In genomic region chrY:12662745-12663576, GRCh38 we compare ENCODE assay signal across 9 cellular contexts. TPM values are rescaled to one million over a fixed set of nuclear protein-coding genes. Genes with fewer than 3 reads are reported as not detected.
A peak's percentile ranks its signal among the peaks of the same experiment; 100 is the strongest.
DNase-seq lines count a peak whose midpoint lies in the region; ATAC-seq and TF ChIP-seq lines count a peak whose summit lies in the region.
"Had no signal": no experiment of that assay in that cellular context is flagged by ENCODE, and none has a peak within 500 bp of the region (broad histone marks: within the 10 kb centered on the region; RNA-seq: fewer than 3 reads in every experiment).

No MANE protein-coding gene starts in this region.

- peak overlapping the region; percentile 97 for H3K27ac Mint-ChIP-seq in activated T-helper 1 cell treated with anti-CD3 and anti-CD28 coated beads, Interleukin-12 subunit alpha, Interleukin-12 subunit beta, Interleukin-2, Interleukin-4 antibody, amounts not matched to agents 30 ng/mL and 10 ng/mL and 1 ng/mL, durations not matched to agents 14 hours and 24 hours and 36 hours

- 0 to 1% methylated on average over 17 to 38 of the region's 40 CpGs for WGBS in thyroid gland, 2 donors

- peak overlapping the region in 1 of 3 donors; percentile 60 for H3K4me3 ChIP-seq in thyroid gland (replicated peaks in 1 of 3)

- H3K27ac ChIP-seq in thyroid gland: peak overlapping the region in 1 of 3 donors; percentile 66

- intact Hi-C loops in activated T-helper 1 cell treated with anti-CD3 and anti-CD28 coated beads, Interleukin-12 subunit alpha, Interleukin-12 subunit beta, Interleukin-2, Interleukin-4 antibody, amounts not matched to agents 30 ng/mL and 10 ng/mL and 1 ng/mL, durations not matched to agents 14 hours and 24 hours and 36 hours (cut with micrococcal nuclease): loop anchor here (1.0 to 10.0 kb wide), 8 partner anchors 36 to 1682 kb away; partner anchors contain the start of genes DDX3Y, TMSB4Y and UTY
- intact Hi-C loops in thyroid gland (cut with DNase I): no loop called here

- no peaks in the 10 kb centered on the region for H3K9me3 Mint-ChIP-seq in activated T-helper 1 cell treated with anti-CD3 and anti-CD28 coated beads, Interleukin-12 subunit alpha, Interleukin-12 subunit beta, Interleukin-2, Interleukin-4 antibody, amounts not matched to agents 30 ng/mL and 10 ng/mL and 1 ng/mL, durations not matched to agents 14 hours and 24 hours and 36 hours

- no peaks in the 10 kb centered on the region for H3K27me3 Mint-ChIP-seq in activated T-helper 1 cell treated with anti-CD3 and anti-CD28 coated beads, Interleukin-12 subunit alpha, Interleukin-12 subunit beta, Interleukin-2, Interleukin-4 antibody, amounts not matched to agents 30 ng/mL and 10 ng/mL and 1 ng/mL, durations not matched to agents 14 hours and 24 hours and 36 hours (ENCODE audit: insufficient read depth)

- H3K36me3 Mint-ChIP-seq in activated T-helper 1 cell treated with anti-CD3 and anti-CD28 coated beads, Interleukin-12 subunit alpha, Interleukin-12 subunit beta, Interleukin-2, Interleukin-4 antibody, amounts not matched to agents 30 ng/mL and 10 ng/mL and 1 ng/mL, durations not matched to agents 14 hours and 24 hours and 36 hours (ENCODE audit: low read depth): peaks cover 17% of the 10 kb centered on the region

- no peaks in the 10 kb centered on the region for H3K36me3 ChIP-seq in thyroid gland

- H3K4me3 Mint-ChIP-seq in activated T-helper 1 cell treated with anti-CD3 and anti-CD28 coated beads, Interleukin-12 subunit alpha, Interleukin-12 subunit beta, Interleukin-2, Interleukin-4 antibody, amounts not matched to agents 30 ng/mL and 10 ng/mL and 1 ng/mL, durations not matched to agents 14 hours and 24 hours and 36 hours: peak overlapping the region; percentile 98

- no peak for TF ChIP-seq CTCF in thyroid gland (IDR thresholded peaks at IDR 0.05)

- no peaks in the 10 kb centered on the region for H3K27me3 ChIP-seq in thyroid gland

- DNase-seq in GM03348 (ENCODE audit: low spot score): peak; percentile 18
- peak; percentile 8 for DNase-seq in activated T-helper 1 cell treated with anti-CD3 and anti-CD28 coated beads, Interleukin-12 subunit alpha, Interleukin-12 subunit beta, Interleukin-2, Interleukin-4 antibody, amounts not matched to agents 30 ng/mL and 10 ng/mL and 1 ng/mL, durations not matched to agents 14 hours and 24 hours and 36 hours (ENCODE audit: low spot score)
- DNase-seq in left kidney (ENCODE audit: low read depth, low spot score): peak; percentile 86
- DNase-seq in thyroid gland: peak; percentile 45 to 48
- no peak for DNase-seq in HuH-7.5 (ENCODE audit: low spot score)
- DNase-seq in epidermal melanocyte (ENCODE audit: insufficient read length, low spot score): no peak
- DNase-seq in NCI-H446 treated with DMSO at 0.1 percent for 48 hours (lab: John Stamatoyannopoulos, UW): no peak

- no peaks in the 10 kb centered on the region for H3K4me1 ChIP-seq in thyroid gland

- H3K9me3 ChIP-seq in thyroid gland: no peaks in the 10 kb centered on the region

- no peak for TF ChIP-seq POLR2A in thyroid gland (IDR thresholded peaks at IDR 0.05)

- H3K4me1 Mint-ChIP-seq in activated T-helper 1 cell treated with anti-CD3 and anti-CD28 coated beads, Interleukin-12 subunit alpha, Interleukin-12 subunit beta, Interleukin-2, Interleukin-4 antibody, amounts not matched to agents 30 ng/mL and 10 ng/mL and 1 ng/mL, durations not matched to agents 14 hours and 24 hours and 36 hours (ENCODE audit: low read depth): peaks cover 24% of the 10 kb centered on the region

- peak; percentile 43 for ATAC-seq in HG03521 (IDR thresholded peaks at IDR 0.05; ENCODE audit: unreplicated experiment)

RNA-seq across cellular contexts. Expression of gene USP9Y, which starts 38.1 kb away (rescaled TPM):
- total RNA-seq in activated T-helper 1 cell treated with anti-CD3 and anti-CD28 coated beads, Interleukin-12 subunit alpha, Interleukin-12 subunit beta, Interleukin-2, Interleukin-4 antibody, amounts not matched to agents 30 ng/mL and 10 ng/mL and 1 ng/mL, durations not matched to agents 14 hours and 24 hours and 36 hours: 13.0 and 14.6 TPM in 2 replicates
- 10 to 100 TPM in 2 of 4 donors, under 1 TPM in 1, not detected in 1; 0.13 to 59.9 (median 47.6) TPM for total RNA-seq in thyroid gland
- total RNA-seq: dermis microvascular lymphatic vessel endothelial cell had no signal

Comparison
In these comparisons a context has a peak if more than half of its experiments do, and no peak if none do; other contexts are left out.
1. DNase-seq: peak in GM03348 (single experiment), activated T-helper 1 cell treated with anti-CD3 and anti-CD28 coated beads, Interleukin-12 subunit alpha, Interleukin-12 subunit beta, Interleukin-2, Interleukin-4 antibody, amounts not matched to agents 30 ng/mL and 10 ng/mL and 1 ng/mL, durations not matched to agents 14 hours and 24 hours and 36 hours (single experiment), left kidney (single experiment) and thyroid gland (2 of 2); none in HuH-7.5 (single experiment), epidermal melanocyte (single experiment) and NCI-H446 treated with DMSO at 0.1 percent for 48 hours (single experiment).